12 cellular contexts compared by ENCODE assay signal in genomic region chr7:26449175-26450165, GRCh38.
DNase-seq lines count a peak whose midpoint lies in the region; FAIRE-seq lines count a peak whose summit lies in the region.
"Had no signal": no experiment of that assay in that cellular context is flagged by ENCODE, and none has a peak within 500 bp of the region (broad histone marks: within the 10 kb centered on the region; RNA-seq: fewer than 3 reads in every experiment).

No MANE protein-coding gene starts in this region.

- FAIRE-seq in urothelium cell line (lab: Jason Lieb, UNC): no peak

- DNase-seq in DMS153 (lab: John Stamatoyannopoulos, UW) (peak; percentile 44), DMS153 treated with DMSO at 0.1 percent for 48 hours (lab: John Stamatoyannopoulos, UW; ENCODE audit: unreplicated experiment) (no peak), astrocyte of the hippocampus (ENCODE audit: low read depth, low spot score) (peak; percentile 67), kidney glomerular epithelial cell (lab: John Stamatoyannopoulos, UW) (peak; percentile 93), urothelium cell line (ENCODE audit: low spot score) (peak; percentile 54), NCI-H748 (lab: John Stamatoyannopoulos, UW; ENCODE audit: unreplicated experiment) (no peak), posterior vena cava (ENCODE audit: low spot score) (no peak)
- DNase-seq in stimulated activated CD4-positive, alpha-beta T cell treated with anti-CD3 and anti-CD28 coated beads, Interleukin-4, amount 100 ng/mL, for 4 hours: no peak
- DNase-seq: effector memory CD8-positive, alpha-beta T cell; natural killer cell; NCI-H1694; T-helper 2 cell had no signal

- intact Hi-C loops in posterior vena cava (cut with DNase I): no loop called here

Comparison
In these comparisons a context has a peak if more than half of its experiments do, and no peak if none do; other contexts are left out.
1. DNase-seq: peak in DMS153 (single experiment), astrocyte of the hippocampus (single experiment), kidney glomerular epithelial cell (single experiment) and urothelium cell line (single experiment); none in DMS153 treated with DMSO at 0.1 percent for 48 hours (single experiment), NCI-H748 (single experiment), stimulated activated CD4-positive, alpha-beta T cell treated with anti-CD3 and anti-CD28 coated beads, Interleukin-4, amount 100 ng/mL, for 4 hours (0 of 2) and posterior vena cava (single experiment).